In genomic region chr19:47158367-47158791, GRCh38 we compare ENCODE assay signal across 8 cellular contexts. TPM values are rescaled to one million over a fixed set of nuclear protein-coding genes. Genes with fewer than 3 reads are reported as not detected.
DNase-seq lines count a peak whose midpoint lies in the region; ATAC-seq and TF ChIP-seq lines count a peak whose summit lies in the region.
"Had no signal": no experiment of that assay in that cellular context is flagged by ENCODE, and none has a peak within 500 bp of the region (broad histone marks: within the 10 kb centered on the region; RNA-seq: fewer than 3 reads in every experiment).

No MANE protein-coding gene starts in this region.

- peaks cover 0 to 3% (median 0%) of the 10 kb centered on the region in 5 experiments for H3K9me3 Mint-ChIP-seq in brain

- peak overlapping the region; percentile 52 for H3K4me2 ChIP-seq in OCI-LY3 (ENCODE audit: low read length)

- H3K4me1 Mint-ChIP-seq in brain, result peaks cover 38% of the 10 kb centered on the region

- H3K79me2 ChIP-seq in OCI-LY3 (ENCODE audit: low read length), result peaks cover 57% of the 10 kb centered on the region

- H4K20me1 ChIP-seq in OCI-LY3 (ENCODE audit: insufficient read depth, low read length), result peaks cover 8% of the 10 kb centered on the region; the same call in 1 of the 2 replicates

- peaks cover 55% of the 10 kb centered on the region for H3K36me3 ChIP-seq in OCI-LY3 (replicated peaks; ENCODE audit: low read depth, low read length)
- H3K36me3 ChIP-seq in lower lobe of right lung, result peaks cover 48% of the 10 kb centered on the region
- H3K36me3 ChIP-seq in testis (ENCODE audit: low read depth, missing control alignments), result no peaks in the 10 kb centered on the region

- H3K27ac ChIP-seq in OCI-LY3 (ENCODE audit: low read length) (peak overlapping the region; percentile 77), lower lobe of right lung (peak overlapping the region; percentile 77), testis (peak overlapping the region; percentile 2 to 56)

- H3K4me3 Mint-ChIP-seq in brain, result peak overlapping the region in 1 of 5 experiments; percentile 12

- H3K9ac ChIP-seq in OCI-LY3 (ENCODE audit: low read length), result peak overlapping the region; percentile 15; the same call in 1 of the 2 replicates

- no peak overlapping the region for H3K4me3 ChIP-seq in OCI-LY3 (ENCODE audit: low read length)
- H3K4me3 ChIP-seq in lower lobe of right lung, result peak overlapping the region; percentile 3
- H3K4me3 ChIP-seq in testis, result no peak overlapping the region
- H3K4me3 ChIP-seq: MG63 had no signal

- peak overlapping the region; percentile 5 to 91 (median 66) for H3K27ac Mint-ChIP-seq in brain

- TF ChIP-seq POLR2A in testis (IDR thresholded peaks at IDR 0.05), result no peak

- TF ChIP-seq CTCF in OCI-LY3 (IDR thresholded peaks at IDR 0.05; ENCODE audit: low read depth, low read length) (no peak), brain (conservative IDR thresholded peaks at IDR 0.05) (no peak), lower lobe of right lung (IDR thresholded peaks at IDR 0.05) (no peak), testis (IDR thresholded peaks at IDR 0.05) (no peak), GM10266 (IDR thresholded peaks at IDR 0.05; ENCODE audit: control insufficient read depth, insufficient read depth, low read depth, missing control alignments) (no peak)

- intact Hi-C loops in lower lobe of right lung (cut with DNase I) (loop anchor here (10.0 kb wide), 1 partner anchor 46 kb away; no protein-coding TSS in a partner anchor), testis (cut with DNase I; ENCODE audit: low total_unique reads) (loop anchor here (10.0 kb wide), 1 partner anchor 46 kb away; no protein-coding TSS in a partner anchor)

- H3K36me3 Mint-ChIP-seq in brain, result peaks cover 34% of the 10 kb centered on the region

- WGBS in testis, 2 donors, result 53 to 77% methylated on average over 8 of the region's 8 CpGs

- no peaks in the 10 kb centered on the region for H3K9me3 ChIP-seq in OCI-LY3 (ENCODE audit: insufficient read depth, low read length)
- no peaks in the 10 kb centered on the region for H3K9me3 ChIP-seq in lower lobe of right lung
- H3K9me3 ChIP-seq in testis, result no peaks in the 10 kb centered on the region
- H3K9me3 ChIP-seq: MG63 had no signal

- H3K4me1 ChIP-seq in OCI-LY3 (ENCODE audit: low read length), result peaks cover 27% of the 10 kb centered on the region
- H3K4me1 ChIP-seq in lower lobe of right lung, result peaks cover 57% of the 10 kb centered on the region
- H3K4me1 ChIP-seq in testis, result peaks cover 14% of the 10 kb centered on the region

- no peak overlapping the region for H2AFZ ChIP-seq in OCI-LY3 (ENCODE audit: low read depth, low read length)

- ATAC-seq in lower lobe of right lung (no peak), GM19351 (IDR thresholded peaks at IDR 0.05; ENCODE audit: unreplicated experiment) (no peak), HG02642 (IDR thresholded peaks at IDR 0.05; ENCODE audit: poor library complexity, unreplicated experiment) (no peak)

- H3K27me3 ChIP-seq in OCI-LY3 (ENCODE audit: low read depth, low read length) (no peaks in the 10 kb centered on the region), lower lobe of right lung (ENCODE audit: low read depth) (no peaks in the 10 kb centered on the region), testis (no peaks in the 10 kb centered on the region)
- H3K27me3 ChIP-seq: MG63 had no signal

- DNase-seq in lower lobe of right lung (no peak), testis (no peak), GM10266 (ENCODE audit: extremely low spot score) (no peak)
- DNase-seq: MG63 had no signal

- peaks cover 3% of the 10 kb centered on the region for H3K27me3 Mint-ChIP-seq in brain

RNA-seq across cellular contexts. Expression of gene SAE1, which starts 27.7 kb away (rescaled TPM):
- polyA plus RNA-seq in brain (ENCODE audit: insufficient read depth, low read depth, low replicate concordance), result 169 TPM
- total RNA-seq in lower lobe of right lung, result 49.9 TPM
- 100 to 1,000 TPM; 105 to 124 TPM for total RNA-seq in testis
- polyA plus RNA-seq in testis (ENCODE audit: insufficient read depth, low read depth, low replicate concordance), result 185 TPM

RNA-seq across cellular contexts. Expression of gene ZC3H4, which starts 44.8 kb away (rescaled TPM):
- polyA plus RNA-seq in brain (ENCODE audit: insufficient read depth, low read depth, low replicate concordance) (16.6 TPM), testis (ENCODE audit: insufficient read depth, low read depth, low replicate concordance) (25.4 TPM)
- total RNA-seq in lower lobe of right lung (49.3 TPM), testis (10 to 100 TPM; 45.2 to 47.3 TPM)
